In the genomic region with DNA sequence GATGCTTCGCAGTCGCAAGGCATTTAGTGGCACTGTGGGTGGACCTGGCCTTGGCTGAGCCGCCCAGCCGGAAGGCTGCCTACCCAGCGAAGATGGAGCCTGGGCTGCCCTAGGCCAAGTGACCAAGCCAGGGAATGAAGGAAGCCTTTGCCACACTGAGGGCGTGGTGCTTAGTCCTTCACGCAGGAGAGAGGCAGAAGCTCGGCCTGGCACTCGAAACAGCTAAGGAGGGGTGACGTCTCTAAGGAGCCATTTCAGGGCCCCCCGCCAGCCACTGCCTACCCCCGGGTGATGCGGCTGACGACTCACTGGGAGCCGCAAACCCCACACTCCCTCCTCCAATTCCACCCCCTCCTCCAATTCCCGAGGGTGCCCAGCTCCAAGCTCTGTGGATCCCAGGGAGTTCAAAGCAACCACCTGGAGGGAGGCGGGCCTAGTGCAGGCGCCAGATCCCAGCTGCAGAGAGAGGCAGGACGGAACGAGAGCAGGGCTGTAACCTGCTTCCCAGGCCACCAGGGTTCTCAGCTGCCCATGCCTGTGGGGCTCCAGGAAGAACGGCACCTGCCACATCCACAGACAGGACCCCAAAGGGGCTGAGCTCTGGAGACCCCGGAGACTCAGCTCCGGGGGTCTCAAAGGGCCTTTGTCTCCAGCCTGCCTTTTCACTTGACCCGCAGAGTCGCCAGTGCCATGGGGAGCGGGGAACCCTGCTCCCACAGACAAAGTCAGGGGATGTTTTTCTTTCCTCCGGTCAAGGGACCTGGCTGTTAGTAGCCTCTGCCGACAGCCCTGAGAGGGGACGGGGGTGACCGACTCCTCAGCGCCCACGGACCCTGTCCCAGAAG, we compare ENCODE assay signal across 8 cellular contexts.
DNase-seq lines count a peak whose midpoint lies in the region; ATAC-seq and TF ChIP-seq lines count a peak whose summit lies in the region.

No MANE protein-coding gene starts in this region.

- no peak for TF ChIP-seq RAD21 in IMR-90 (IDR thresholded peaks at IDR 0.05; ENCODE audit: low read length)

- peak overlapping the region; percentile 90 for H2AFZ ChIP-seq in IMR-90 (replicated peaks; ENCODE audit: low read length, poor library complexity)

- no peaks in the 10 kb centered on the region for H3K9me3 Mint-ChIP-seq in CD4-positive, CD25-positive, alpha-beta regulatory T cell
- no peaks in the 10 kb centered on the region for H3K9me3 Mint-ChIP-seq in activated naive CD8-positive, alpha-beta T cell treated with anti-CD3 and anti-CD28 coated beads, Interleukin-2, amount 50 U/mL, for 24 hours

- H2BK20ac ChIP-seq in IMR-90 (ENCODE audit: low read depth, low read length): 0 out of 2 replicates have a peak overlapping the region, but pooled peaks have one; percentile 35

- 68% methylated on average over 16 of the region's 32 CpGs; no CpG with 5 or more reads in 1 of the 2 experiments for WGBS in IMR-90 (ENCODE audit: extremely low coverage in 2 of 2, insufficient read length in 1 of 2), 2 experiments
- 26 to 38% methylated on average over 21 to 28 of the region's 32 CpGs for WGBS in tibial nerve, 2 donors

- peak overlapping the region; percentile 90 for H3K4me2 ChIP-seq in IMR-90 (ENCODE audit: low read depth, low read length)

- no peak overlapping the region for H2BK15ac ChIP-seq in IMR-90 (ENCODE audit: low read depth, low read length)

- CTCF ChIA-PET in IMR-90 (lab: Yijun Ruan, JAX): interaction anchor here (0.6 kb wide), 1 partner anchor 320 kb away, joined by 4 read pairs; no protein-coding TSS in a partner anchor

- H4K20me1 ChIP-seq in IMR-90 (ENCODE audit: insufficient read depth, low read length): no peaks in the 10 kb centered on the region; the same call in 1 of the 2 replicates

- no peaks in the 10 kb centered on the region for H3K27me3 ChIP-seq in CD4-positive, CD25-positive, alpha-beta regulatory T cell (ENCODE audit: control insufficient read depth, insufficient read depth, low read length)
- H3K27me3 ChIP-seq in IMR-90 (ENCODE audit: control insufficient read depth, insufficient read depth, low read length): no peaks in the 10 kb centered on the region
- peaks cover 0 to 6% of the 10 kb centered on the region in 2 donors for H3K27me3 ChIP-seq in tibial nerve
- no peaks in the 10 kb centered on the region for H3K27me3 ChIP-seq in BE2C

- in situ Hi-C loops in IMR-90 (cut with MboI; ENCODE audit: low sequenced_read_pairs): no loop called here

- H2AK5ac ChIP-seq in IMR-90 (ENCODE audit: low read depth, low read length): peak overlapping the region; percentile 78

- H4K5ac ChIP-seq in IMR-90 (ENCODE audit: low read depth, low read length): peak overlapping the region; percentile 50; the same call in 1 of the 2 replicates

- intact Hi-C loops in IMR-90 (cut with micrococcal nuclease): no loop called here

- peak in 1 of 3 donors; percentile 45 for DNase-seq in CD4-positive, CD25-positive, alpha-beta regulatory T cell
- DNase-seq in IMR-90 (no peak), left kidney (ENCODE audit: low read depth, low spot score) (peak; percentile 81), tibial nerve (ENCODE audit: low spot score in 2 of 2) (no peak), NCI-H446 (lab: John Stamatoyannopoulos, UW) (no peak), BE2C (no peak)
- no peak for DNase-seq in activated naive CD8-positive, alpha-beta T cell treated with anti-CD3 and anti-CD28 coated beads, Interleukin-2, amount 50 U/mL, for 24 hours

- H3K27ac Mint-ChIP-seq in CD4-positive, CD25-positive, alpha-beta regulatory T cell: peak overlapping the region; percentile 76 to 95 (median 76)
- H3K27ac Mint-ChIP-seq in activated naive CD8-positive, alpha-beta T cell treated with anti-CD3 and anti-CD28 coated beads, Interleukin-2, amount 50 U/mL, for 24 hours: no peak overlapping the region

- TF ChIP-seq POLR2A in IMR-90 (IDR thresholded peaks at IDR 0.05; ENCODE audit: low read depth, low read length): no peak
- TF ChIP-seq POLR2A in tibial nerve (IDR thresholded peaks at IDR 0.05): no peak

- peak overlapping the region; percentile 7; the same call in 1 of the 2 replicates for H3K23ac ChIP-seq in IMR-90 (ENCODE audit: low read depth, low read length)

- H3K79me1 ChIP-seq in IMR-90 (ENCODE audit: low read depth in 1 of 2, low read length in 2 of 2): peaks cover 0 to 10% of the 10 kb centered on the region in 2 experiments; a peak in 2 of 4 replicates

- H3K27ac ChIP-seq in CD4-positive, CD25-positive, alpha-beta regulatory T cell (ENCODE audit: insufficient read depth, low read length, poor library complexity, severe bottlenecking): peak overlapping the region; percentile 60
- H3K27ac ChIP-seq in IMR-90 (ENCODE audit: insufficient read depth, low read length) (0 out of 2 replicates have a peak overlapping the region, but pooled peaks have one; percentile 6), tibial nerve (peak overlapping the region; percentile 46 to 86 (median 66))

- H3K14ac ChIP-seq in IMR-90 (replicated peaks; ENCODE audit: low read depth, low read length): peak overlapping the region; percentile 59

- H2AK9ac ChIP-seq in IMR-90 (replicated peaks; ENCODE audit: low read depth, low read length, poor library complexity): peak overlapping the region; percentile 91

- TF ChIP-seq CTCF in IMR-90 (conservative IDR thresholded peaks at IDR 0.05; ENCODE audit: low read depth, low read length): no peak
- peak in 1 of 5 experiments; percentile 16 for TF ChIP-seq CTCF in tibial nerve (IDR thresholded peaks at IDR 0.05)
- no peak for TF ChIP-seq CTCF in BE2C (IDR thresholded peaks at IDR 0.05; ENCODE audit: low read depth, low read length)

- POLR2A ChIA-PET in IMR-90 (lab: Charles Lee; ENCODE audit: unreplicated experiment): no interaction called here

- peak overlapping the region; percentile 48 for H2BK120ac ChIP-seq in IMR-90 (ENCODE audit: low read depth, low read length)

- TF ChIP-seq EP300 in tibial nerve (IDR thresholded peaks at IDR 0.05): no peak

- no peaks in the 10 kb centered on the region for H3K9me3 ChIP-seq in CD4-positive, CD25-positive, alpha-beta regulatory T cell (ENCODE audit: control insufficient read depth in 2 of 2, low read length in 2 of 2)
- no peaks in the 10 kb centered on the region for H3K9me3 ChIP-seq in IMR-90 (ENCODE audit: control insufficient read depth, insufficient read depth, low read length)
- H3K9me3 ChIP-seq in tibial nerve: no peaks in the 10 kb centered on the region
- H3K9me3 ChIP-seq in BE2C: no peaks in the 10 kb centered on the region

- peaks cover 0 to 39% (median 5%) of the 10 kb centered on the region in 4 donors for H3K4me1 Mint-ChIP-seq in CD4-positive, CD25-positive, alpha-beta regulatory T cell
- peaks cover 8% of the 10 kb centered on the region for H3K4me1 Mint-ChIP-seq in activated naive CD8-positive, alpha-beta T cell treated with anti-CD3 and anti-CD28 coated beads, Interleukin-2, amount 50 U/mL, for 24 hours

- no TSS peak for BruUV-seq in IMR-90 (replicated peaks; lab: Mats Ljungman, UMichigan)

- H3K27me3 Mint-ChIP-seq in CD4-positive, CD25-positive, alpha-beta regulatory T cell: no peaks in the 10 kb centered on the region
- H3K27me3 Mint-ChIP-seq in activated naive CD8-positive, alpha-beta T cell treated with anti-CD3 and anti-CD28 coated beads, Interleukin-2, amount 50 U/mL, for 24 hours: no peaks in the 10 kb centered on the region

- H3K4me3 Mint-ChIP-seq in CD4-positive, CD25-positive, alpha-beta regulatory T cell: peak overlapping the region; percentile 85 to 93 (median 90)
- H3K4me3 Mint-ChIP-seq in activated naive CD8-positive, alpha-beta T cell treated with anti-CD3 and anti-CD28 coated beads, Interleukin-2, amount 50 U/mL, for 24 hours: peak overlapping the region; percentile 69

- H4K8ac ChIP-seq in IMR-90 (ENCODE audit: low read depth in 2 of 2, low read length in 2 of 2): peak overlapping the region; percentile 83 to 88; a peak in 2 of 4 replicates

- peak overlapping the region; percentile 67 for H3K56ac ChIP-seq in IMR-90 (ENCODE audit: extremely low read depth, insufficient read depth, low read length)

- H2BK5ac ChIP-seq in IMR-90 (ENCODE audit: low read depth, low read length, poor library complexity, severe bottlenecking): no peak overlapping the region

- H3K36me3 ChIP-seq in CD4-positive, CD25-positive, alpha-beta regulatory T cell (ENCODE audit: control insufficient read depth, insufficient read depth, low read length): no peaks in the 10 kb centered on the region
- H3K36me3 ChIP-seq in IMR-90 (ENCODE audit: control insufficient read depth, insufficient read depth, low read length) (no peaks in the 10 kb centered on the region), tibial nerve (no peaks in the 10 kb centered on the region), BE2C (no peaks in the 10 kb centered on the region)

- H3K36me3 Mint-ChIP-seq in CD4-positive, CD25-positive, alpha-beta regulatory T cell: no peaks in the 10 kb centered on the region
- H3K36me3 Mint-ChIP-seq in activated naive CD8-positive, alpha-beta T cell treated with anti-CD3 and anti-CD28 coated beads, Interleukin-2, amount 50 U/mL, for 24 hours (ENCODE audit: low read depth): no peaks in the 10 kb centered on the region

- peak overlapping the region; percentile 80 for H3K4me3 ChIP-seq in CD4-positive, CD25-positive, alpha-beta regulatory T cell (ENCODE audit: low read depth, low read length)
- H3K4me3 ChIP-seq in IMR-90 (ENCODE audit: insufficient read depth, low read depth, low read length) (peak overlapping the region; percentile 66), tibial nerve (peak overlapping the region; percentile 33 to 79 (median 52)), BE2C (ENCODE audit: low read depth, low read length) (no peak overlapping the region)

- H3K4me1 ChIP-seq in CD4-positive, CD25-positive, alpha-beta regulatory T cell (ENCODE audit: control insufficient read depth, insufficient read depth, low read length, poor library complexity, severe bottlenecking): peaks cover 15% of the 10 kb centered on the region
- H3K4me1 ChIP-seq in IMR-90 (ENCODE audit: control insufficient read depth, insufficient read depth, low read length) (peaks cover 4% of the 10 kb centered on the region), tibial nerve (peaks cover 0 to 30% (median 7%) of the 10 kb centered on the region in 4 donors), BE2C (no peaks in the 10 kb centered on the region)

- dilution Hi-C loops in IMR-90 (cut with HindIII; ENCODE audit: low sequenced_read_pairs, unreplicated experiment): no loop called here

- H3K18ac ChIP-seq in IMR-90 (ENCODE audit: low read depth, low read length): no peak overlapping the region; the same call in 1 of the 2 replicates

- H4K91ac ChIP-seq in IMR-90 (ENCODE audit: insufficient read depth, low read depth, low read length): peak overlapping the region; percentile 68

- H3K9ac ChIP-seq in IMR-90 (ENCODE audit: low read depth, low read length): peak overlapping the region; percentile 56; the same call in 1 of the 2 replicates

- peak overlapping the region; percentile 79 for H3K4ac ChIP-seq in IMR-90 (ENCODE audit: low read depth, low read length)

- peaks cover 2% of the 10 kb centered on the region; the same call in 1 of the 2 replicates for H3K9me1 ChIP-seq in IMR-90 (ENCODE audit: insufficient read depth, low read length)

- no peak for ATAC-seq in CD4-positive, CD25-positive, alpha-beta regulatory T cell (ENCODE audit: low read depth in 2 of 2)
- ATAC-seq in IMR-90 (ENCODE audit: low read depth): no peak
- no peak for ATAC-seq in activated naive CD8-positive, alpha-beta T cell treated with anti-CD3 and anti-CD28 coated beads, Interleukin-2, amount 50 U/mL, for 24 hours
- ATAC-seq in HG02798 (IDR thresholded peaks at IDR 0.05; ENCODE audit: poor library complexity, unreplicated experiment): no peak

Comparison
In these comparisons a context has a peak if more than half of its experiments do, and no peak if none do; other contexts are left out.
1. H3K27ac ChIP-seq: peak in every context shown above with its lines; median percentile 66 in tibial nerve; 60 in CD4-positive, CD25-positive, alpha-beta regulatory T cell; 6 in IMR-90.